Comparison of ENCODE assay signal across 18 cellular contexts in genomic region chr6:154622618-154623336, GRCh38.
DNase-seq lines count a peak whose midpoint lies in the region; ATAC-seq, FAIRE-seq and TF ChIP-seq lines count a peak whose summit lies in the region.
"Had no signal": no experiment of that assay in that cellular context is flagged by ENCODE, and none has a peak within 500 bp of the region (broad histone marks: within the 10 kb centered on the region; RNA-seq: fewer than 3 reads in every experiment).

No MANE protein-coding gene starts in this region.

- no peaks in the 10 kb centered on the region for H3K36me3 Mint-ChIP-seq in activated T-helper 17 cell treated with anti-CD3 and anti-CD28 coated beads, Interleukin-2, amount 50 U/mL, for 72 hours (ENCODE audit: low read depth)

- H4K12ac ChIP-seq in trophoblast cell (ENCODE audit: low read depth, low read length) = no peak overlapping the region

- H4K91ac ChIP-seq in trophoblast cell (ENCODE audit: low read depth, low read length) = no peak overlapping the region

- H3K79me1 ChIP-seq in trophoblast cell (ENCODE audit: low read length) = peaks cover 2% of the 10 kb centered on the region

- no peaks in the 10 kb centered on the region for H3K27me3 Mint-ChIP-seq in activated T-helper 17 cell treated with anti-CD3 and anti-CD28 coated beads, Interleukin-2, amount 50 U/mL, for 72 hours
- H3K27me3 Mint-ChIP-seq: CD4-positive, alpha-beta T cell had no signal

- no peaks in the 10 kb centered on the region for H3K27me3 ChIP-seq in RWPE2 (ENCODE audit: insufficient read depth, poor library complexity, severe bottlenecking)
- H3K27me3 ChIP-seq in trophoblast cell (ENCODE audit: insufficient read depth, low read length) = no peaks in the 10 kb centered on the region
- H3K27me3 ChIP-seq in left lung = no peaks in the 10 kb centered on the region

- H3K23ac ChIP-seq in trophoblast cell (ENCODE audit: low read length) = no peak overlapping the region

- H2BK12ac ChIP-seq in trophoblast cell (ENCODE audit: low read length) = peak overlapping the region; percentile 63

- H3K4me1 ChIP-seq in RWPE2 (ENCODE audit: insufficient read depth, poor library complexity, severe bottlenecking) = no peaks in the 10 kb centered on the region
- peaks cover 2 to 5% of the 10 kb centered on the region in 2 experiments for H3K4me1 ChIP-seq in trophoblast cell (ENCODE audit: control insufficient read depth in 1 of 2, insufficient read depth in 2 of 2, low read length in 2 of 2)
- H3K4me1 ChIP-seq in left lung = no peaks in the 10 kb centered on the region

- DNase-seq in RWPE2 (ENCODE audit: low spot score) (no peak), epithelial cell of esophagus (ENCODE audit: low read depth) (peak; percentile 76), left colon (peak in 1 of 2 donors; percentile 33), trophoblast cell (no peak), frontal cortex (ENCODE audit: low spot score in 2 of 2) (no peak), left lung (no peak)
- DNase-seq in activated CD4-positive, alpha-beta T cell treated with anti-CD3 and anti-CD28 coated beads, Interleukin-2, amount 50 U/mL, for 4 hours = no peak
- DNase-seq: C1 segment of cervical spinal cord; CD4-positive, alpha-beta T cell; DMS79 treated with DMSO at 0.1 percent for 48 hours; EL; IMR-90 had no signal

- no peaks in the 10 kb centered on the region for H3K79me2 ChIP-seq in trophoblast cell (ENCODE audit: control insufficient read depth, insufficient read depth, low read length, poor library complexity)

- no peak overlapping the region for H3K4me3 ChIP-seq in RWPE2 (ENCODE audit: severe bottlenecking)
- H3K4me3 ChIP-seq in epithelial cell of esophagus (ENCODE audit: low read length) = no peak overlapping the region
- no peak overlapping the region for H3K4me3 ChIP-seq in trophoblast cell (ENCODE audit: low read depth, low read length)
- H3K4me3 ChIP-seq in left lung = no peak overlapping the region

- H2BK5ac ChIP-seq in trophoblast cell (ENCODE audit: low read depth, low read length, poor library complexity) = no peak overlapping the region

- no CpG with 5 or more reads among the region's 3 CpGs for WGBS in trophoblast cell (ENCODE audit: extremely low coverage, insufficient coverage, insufficient read length)

- H3K4me2 ChIP-seq in trophoblast cell (ENCODE audit: low read length) = no peak overlapping the region

- H3K14ac ChIP-seq in trophoblast cell (ENCODE audit: low read length) = no peak overlapping the region

- H3K4me3 Mint-ChIP-seq in activated T-helper 17 cell treated with anti-CD3 and anti-CD28 coated beads, Interleukin-2, amount 50 U/mL, for 72 hours = no peak overlapping the region
- H3K4me3 Mint-ChIP-seq: B cell; CD4-positive, alpha-beta T cell had no signal

- H2BK120ac ChIP-seq in trophoblast cell (ENCODE audit: insufficient read depth, low read length, poor library complexity) = no peak overlapping the region

- H3K4me1 Mint-ChIP-seq in activated T-helper 17 cell treated with anti-CD3 and anti-CD28 coated beads, Interleukin-2, amount 50 U/mL, for 72 hours = peaks cover 5% of the 10 kb centered on the region
- H3K4me1 Mint-ChIP-seq: B cell had no signal

- no peaks in the 10 kb centered on the region for H3K36me3 ChIP-seq in RWPE2 (ENCODE audit: low read depth)
- no peaks in the 10 kb centered on the region for H3K36me3 ChIP-seq in trophoblast cell (ENCODE audit: control insufficient read depth in 1 of 2, insufficient read depth in 2 of 2, low read length in 2 of 2)
- H3K36me3 ChIP-seq in left lung = no peaks in the 10 kb centered on the region

- no peak overlapping the region for H3K9ac ChIP-seq in trophoblast cell (ENCODE audit: low read length)

- H3K4ac ChIP-seq in trophoblast cell (ENCODE audit: low read depth, low read length) = no peak overlapping the region

- no peak overlapping the region for H4K8ac ChIP-seq in trophoblast cell (ENCODE audit: low read depth, low read length)

- H3K27ac ChIP-seq in RWPE2 (ENCODE audit: poor library complexity, severe bottlenecking) (no peak overlapping the region), trophoblast cell (ENCODE audit: low read depth, low read length) (no peak overlapping the region), left lung (no peak overlapping the region)

- no peak for FAIRE-seq in frontal cortex (lab: Jason Lieb, UNC)
- FAIRE-seq: A204.1, G401.6, GM12891 had no signal

- TF ChIP-seq CTCF in RWPE2 (IDR thresholded peaks at IDR 0.05; ENCODE audit: poor library complexity, severe bottlenecking) (no peak), epithelial cell of esophagus (IDR thresholded peaks at IDR 0.05; ENCODE audit: insufficient read depth, low read depth, low read length, missing control alignments) (no peak), left lung (IDR thresholded peaks at IDR 0.05) (no peak)

- H3K27ac Mint-ChIP-seq in activated T-helper 17 cell treated with anti-CD3 and anti-CD28 coated beads, Interleukin-2, amount 50 U/mL, for 72 hours = no peak overlapping the region
- H3K27ac Mint-ChIP-seq: B cell; CD4-positive, alpha-beta T cell had no signal

- H3K18ac ChIP-seq in trophoblast cell (ENCODE audit: low read length) = no peak overlapping the region

- intact Hi-C loops in left colon (cut with DNase I, micrococcal nuclease) = no loop called here
- intact Hi-C loops in left lung (cut with DNase I) = no loop called here

- ATAC-seq in RWPE2 (ENCODE audit: low read depth) (peak; percentile 29; the same call in 1 of the 3 replicates), left colon (peak; percentile 67), left lung (no peak)
- ATAC-seq in activated T-helper 17 cell treated with anti-CD3 and anti-CD28 coated beads, Interleukin-2, amount 50 U/mL, for 72 hours (replicated peaks) = no peak
- ATAC-seq: HCT116 had no signal

- H3K9me3 Mint-ChIP-seq in activated T-helper 17 cell treated with anti-CD3 and anti-CD28 coated beads, Interleukin-2, amount 50 U/mL, for 72 hours = peaks cover 3% of the 10 kb centered on the region
- H3K9me3 Mint-ChIP-seq: CD4-positive, alpha-beta T cell had no signal

- no peak overlapping the region for H2AFZ ChIP-seq in trophoblast cell (ENCODE audit: insufficient read depth, low read length, poor library complexity)

- H3K9me3 ChIP-seq in RWPE2 (ENCODE audit: severe bottlenecking) (no peaks in the 10 kb centered on the region), trophoblast cell (ENCODE audit: insufficient read depth, low read depth, low read length) (no peaks in the 10 kb centered on the region), left lung (no peaks in the 10 kb centered on the region)

- H2AK5ac ChIP-seq in trophoblast cell (ENCODE audit: low read length) = no peak overlapping the region

Comparison
In these comparisons a context has a peak if more than half of its experiments do, and no peak if none do; other contexts are left out.
1. ATAC-seq: peak in RWPE2 (single experiment) and left colon (single experiment); none in activated T-helper 17 cell treated with anti-CD3 and anti-CD28 coated beads, Interleukin-2, amount 50 U/mL, for 72 hours (single experiment) and left lung (single experiment).